ENCODE assay signal across 29 cellular contexts in the genomic region with DNA sequence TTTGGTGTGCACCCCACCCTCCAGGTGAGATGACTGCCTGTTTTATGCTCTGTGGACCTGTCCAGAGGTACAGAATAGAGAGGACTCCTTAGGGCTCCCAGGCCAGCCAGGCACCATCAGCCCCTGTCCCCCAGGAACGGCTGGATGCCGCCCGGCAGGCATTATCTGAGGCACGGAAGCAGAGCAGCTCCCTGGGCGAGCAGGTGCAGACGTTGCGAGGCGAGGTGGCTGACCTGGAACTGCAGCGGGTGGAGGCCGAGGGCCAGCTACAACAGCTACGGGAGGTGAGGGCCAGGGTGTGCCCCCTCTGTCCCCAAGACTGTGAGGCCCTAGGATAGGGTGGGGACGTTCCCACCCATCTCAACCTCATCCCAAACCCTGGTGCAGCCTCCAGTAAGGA. TPM values are rescaled to one million over a fixed set of nuclear protein-coding genes. Genes with fewer than 3 reads are reported as not detected.
"Had no signal": no experiment of that assay in that cellular context is flagged by ENCODE, and none has a peak within 500 bp of the region (broad histone marks: within the 10 kb centered on the region; RNA-seq: fewer than 3 reads in every experiment).

No MANE protein-coding gene starts in this region.

- H3K36me3 ChIP-seq: cardiac muscle cell had no signal

- H3K9me3 Mint-ChIP-seq: activated CD4-positive, alpha-beta memory T cell treated with anti-CD3 and anti-CD28 coated beads for 36 hours; activated CD4-positive, alpha-beta T cell treated with anti-CD3 and anti-CD28 coated beads, Interleukin-2, amount 10 ng/mL, durations not matched to agents 7 days and 5 days; activated naive CD4-positive, alpha-beta T cell treated with anti-CD3 and anti-CD28 coated beads, Interleukin-2, amount 10 ng/mL, durations not matched to agents 7 days and 5 days; activated T-cell treated with anti-CD3 and anti-CD28 coated beads, Interleukin-2, amount 50 U/mL, for 4 hours; activated T-helper 1 cell treated with anti-CD3 and anti-CD28 coated beads, Interleukin-12 subunit alpha, Interleukin-12 subunit beta, Interleukin-2, Interleukin-4 antibody, amounts not matched to agents 30 ng/mL and 10 ng/mL and 1 ng/mL, durations not matched to agents 14 hours and 24 hours and 36 hours; T-helper 2 cell treated with Interferon-gamma antibody and Interleukin-4, amounts not matched to agents 5 μg/mL and 100 μg/mL, for 36 hours had no signal

- H3K27ac ChIP-seq: cardiac muscle cell, KMS-11, PC-9 had no signal

- H3K4me3 Mint-ChIP-seq: activated CD4-positive, alpha-beta memory T cell treated with anti-CD3 and anti-CD28 coated beads for 36 hours; activated CD4-positive, alpha-beta T cell treated with anti-CD3 and anti-CD28 coated beads for 36 hours; activated CD4-positive, alpha-beta T cell treated with anti-CD3 and anti-CD28 coated beads, Interleukin-2, amount 10 ng/mL, durations not matched to agents 7 days and 5 days; activated naive CD4-positive, alpha-beta T cell treated with anti-CD3 and anti-CD28 coated beads, Interleukin-2, amount 10 ng/mL, durations not matched to agents 7 days and 5 days; activated naive CD8-positive, alpha-beta T cell; activated T-cell treated with anti-CD3 and anti-CD28 coated beads, Interleukin-2, amount 50 U/mL, for 4 hours; activated T-helper 1 cell treated with anti-CD3 and anti-CD28 coated beads, Interleukin-12 subunit alpha, Interleukin-12 subunit beta, Interleukin-2, Interleukin-4 antibody, amounts not matched to agents 30 ng/mL and 10 ng/mL and 1 ng/mL, durations not matched to agents 14 hours and 24 hours and 36 hours; T-helper 2 cell treated with Interferon-gamma antibody and Interleukin-4, amounts not matched to agents 5 μg/mL and 100 μg/mL, for 36 hours had no signal

- H3K27me3 ChIP-seq: cardiac muscle cell had no signal

- H3K4me3 ChIP-seq: cardiac muscle cell, PC-9 had no signal

- H3K4me1 Mint-ChIP-seq: activated CD4-positive, alpha-beta T cell treated with anti-CD3 and anti-CD28 coated beads for 36 hours; activated CD4-positive, alpha-beta T cell treated with anti-CD3 and anti-CD28 coated beads, Interleukin-2, amount 10 ng/mL, durations not matched to agents 7 days and 5 days; activated naive CD4-positive, alpha-beta T cell treated with anti-CD3 and anti-CD28 coated beads, Interleukin-2, amount 10 ng/mL, durations not matched to agents 7 days and 5 days had no signal

- H3K27me3 Mint-ChIP-seq: activated CD4-positive, alpha-beta memory T cell treated with anti-CD3 and anti-CD28 coated beads for 36 hours; activated CD4-positive, alpha-beta T cell treated with anti-CD3 and anti-CD28 coated beads for 36 hours; activated CD4-positive, alpha-beta T cell treated with anti-CD3 and anti-CD28 coated beads, Interleukin-2, amount 10 ng/mL, durations not matched to agents 7 days and 5 days; activated naive CD4-positive, alpha-beta T cell treated with anti-CD3 and anti-CD28 coated beads, Interleukin-2, amount 10 ng/mL, durations not matched to agents 7 days and 5 days; activated naive CD8-positive, alpha-beta T cell had no signal

- H3K27ac Mint-ChIP-seq: activated CD4-positive, alpha-beta memory T cell treated with anti-CD3 and anti-CD28 coated beads for 36 hours; activated CD4-positive, alpha-beta T cell treated with anti-CD3 and anti-CD28 coated beads for 36 hours; activated CD4-positive, alpha-beta T cell treated with anti-CD3 and anti-CD28 coated beads, Interleukin-2, amount 10 ng/mL, durations not matched to agents 7 days and 5 days; activated naive CD4-positive, alpha-beta T cell treated with anti-CD3 and anti-CD28 coated beads, Interleukin-2, amount 10 ng/mL, durations not matched to agents 7 days and 5 days; activated naive CD8-positive, alpha-beta T cell; activated T-helper 1 cell treated with anti-CD3 and anti-CD28 coated beads, Interleukin-12 subunit alpha, Interleukin-12 subunit beta, Interleukin-2, Interleukin-4 antibody, amounts not matched to agents 30 ng/mL and 10 ng/mL and 1 ng/mL, durations not matched to agents 14 hours and 24 hours and 36 hours; T-helper 2 cell treated with Interferon-gamma antibody and Interleukin-4, amounts not matched to agents 5 μg/mL and 100 μg/mL, for 36 hours had no signal

- ATAC-seq: activated CD4-positive, alpha-beta T cell treated with anti-CD3 and anti-CD28 coated beads for 36 hours; activated CD4-positive, CD25-positive, alpha-beta regulatory T cell treated with anti-CD3 and anti-CD28 coated beads, Interleukin-2, amount 50 U/mL, for 24 hours; activated T-cell treated with anti-CD3 and anti-CD28 coated beads, Interleukin-2, amount 50 U/mL, for 4 hours had no signal

- DNase-seq: activated CD4-positive, alpha-beta memory T cell treated with anti-CD3 and anti-CD28 coated beads for 36 hours; activated CD4-positive, alpha-beta T cell treated with anti-CD3 and anti-CD28 coated beads for 36 hours; activated CD4-positive, alpha-beta T cell treated with anti-CD3 and anti-CD28 coated beads, Interleukin-2, amount 10 ng/mL, durations not matched to agents 7 days and 5 days; activated CD8-positive, alpha-beta memory T cell treated with anti-CD3 and anti-CD28 coated beads, Interleukin-2, amount 50 U/mL, for 4 hours; activated naive CD4-positive, alpha-beta T cell treated with anti-CD3 and anti-CD28 coated beads, Interleukin-2, amount 10 ng/mL, durations not matched to agents 7 days and 5 days; activated T-cell treated with anti-CD3 and anti-CD28 coated beads for 4 hours; activated T-cell treated with anti-CD3 and anti-CD28 coated beads, Interleukin-2, amount 50 U/mL, for 4 hours; amniotic stem cell; aorta; MM.1S; MV-4-11; NCI-H1092; NCI-H1436 treated with DMSO at 0.1 percent for 48 hours; NCI-H1694 treated with DMSO at 0.1 percent for 48 hours; NCI-H2029; NCI-H345; NCI-H524 treated with DMSO at 0.1 percent for 48 hours; NCI-H748 treated with DMSO at 0.1 percent for 48 hours; NK-92 treated with Interleukin-12 subunit alpha and Interleukin-12 subunit beta, amount 100 ng/mL, for 24 hours; PC-9; Right ventricle myocardium superior; SW 1271; T-helper 1 cell had no signal

- H3K36me3 Mint-ChIP-seq: activated naive CD4-positive, alpha-beta T cell treated with anti-CD3 and anti-CD28 coated beads, Interleukin-2, amount 10 ng/mL, durations not matched to agents 7 days and 5 days had no signal

RNA-seq across cellular contexts. Expression of a gene that starts 10.8 kb away (rescaled TPM):
- total RNA-seq: activated CD4-positive, alpha-beta memory T cell treated with anti-CD3 and anti-CD28 coated beads for 36 hours; activated CD4-positive, alpha-beta T cell treated with anti-CD3 and anti-CD28 coated beads for 36 hours; activated CD4-positive, alpha-beta T cell treated with anti-CD3 and anti-CD28 coated beads, Interleukin-2, amount 10 ng/mL, durations not matched to agents 7 days and 5 days; activated T-helper 1 cell treated with anti-CD3 and anti-CD28 coated beads, Interleukin-12 subunit alpha, Interleukin-12 subunit beta, Interleukin-2, Interleukin-4 antibody, amounts not matched to agents 30 ng/mL and 10 ng/mL and 1 ng/mL, durations not matched to agents 14 hours and 24 hours and 36 hours had no signal
